ENCODE assay signal across 8 cellular contexts in genomic region chr1:32180186-32181060, GRCh38. TPM values are rescaled to one million over a fixed set of nuclear protein-coding genes. Genes with fewer than 3 reads are reported as not detected.
A peak's percentile ranks its signal among the peaks of the same experiment; 100 is the strongest.
DNase-seq lines count a peak whose midpoint lies in the region; ATAC-seq and TF ChIP-seq lines count a peak whose summit lies in the region.

No MANE protein-coding gene starts in this region.

- H3K4me3 ChIP-seq in BLaER1: peak overlapping the region; percentile 82
- H3K4me3 ChIP-seq in sigmoid colon: peak overlapping the region; percentile 44 to 75 (median 59)

- ATAC-seq in GM21447 (IDR thresholded peaks at IDR 0.05; ENCODE audit: unreplicated experiment): peak; percentile 27
- ATAC-seq in HG03460 (IDR thresholded peaks at IDR 0.05; ENCODE audit: unreplicated experiment): no peak

- 6 to 7% methylated on average over 36 of the region's 36 CpGs for WGBS in sigmoid colon, 2 donors

- H3K9me3 ChIP-seq in BLaER1 (no peaks in the 10 kb centered on the region), sigmoid colon (no peaks in the 10 kb centered on the region)

- H3K27me3 ChIP-seq in BLaER1 (no peaks in the 10 kb centered on the region), sigmoid colon (no peaks in the 10 kb centered on the region)

- H3K4me2 ChIP-seq in BLaER1: peak overlapping the region; percentile 95

- DNase-seq in RPMI7951 (ENCODE audit: low read depth) (peak; percentile 58), astrocyte of the hippocampus (ENCODE audit: low read depth, low spot score) (peak; percentile 79), hypothalamus (lab: John Stamatoyannopoulos, UW) (peak in 33 of 51 donors; percentile 8 to 69 (median 32)), sigmoid colon (peak; percentile 84)
- no peak for DNase-seq in effector CD8-positive, alpha-beta T cell (lab: John Stamatoyannopoulos, UW)

- TF ChIP-seq POLR2A in sigmoid colon (IDR thresholded peaks at IDR 0.05): no peak

- TF ChIP-seq EP300 in sigmoid colon (IDR thresholded peaks at IDR 0.05): no peak

- TF ChIP-seq CTCF in sigmoid colon (IDR thresholded peaks at IDR 0.05): no peak

- H3K4me1 ChIP-seq in BLaER1 (peaks cover 52% of the 10 kb centered on the region), sigmoid colon (peaks cover 0 to 61% (median 54%) of the 10 kb centered on the region in 4 donors)

- peaks cover 54% of the 10 kb centered on the region for H4K20me1 ChIP-seq in BLaER1

- H3K36me3 ChIP-seq in BLaER1: peaks cover 45% of the 10 kb centered on the region
- H3K36me3 ChIP-seq in sigmoid colon: peaks cover 0 to 42% (median 21%) of the 10 kb centered on the region in 4 donors

- intact Hi-C loops in sigmoid colon (cut with DNase I): loop anchor here (1.0 to 2.0 kb wide), 2 partner anchors 42 to 168 kb away; partner anchors contain the start of genes EIF3I, KHDRBS1 and TMEM234

- H3K9ac ChIP-seq in BLaER1: peak overlapping the region; percentile 96

- peak overlapping the region; percentile 90 for H3K27ac ChIP-seq in BLaER1
- H3K27ac ChIP-seq in sigmoid colon: peak overlapping the region; percentile 90 to 95 (median 92)

RNA-seq across cellular contexts. Expression of gene TXLNA, which starts 0.9 kb away (rescaled TPM):
- total RNA-seq in RPMI7951 (2014; rRNA removed; shearing (Covaris generic)): 48.4 and 57.0 TPM in 2 replicates
- total RNA-seq in sigmoid colon: 10 to 100 TPM; 28.9 to 46.7 (median 36.7) TPM
- polyA plus RNA-seq in sigmoid colon: 10 to 100 TPM in 2 of 3 donors, 1 to 10 TPM in 1; 9.0 to 35.4 (median 11.6) TPM

RNA-seq across cellular contexts. Expression of gene CCDC28B, which starts 20.0 kb away (rescaled TPM):
- total RNA-seq in RPMI7951 (2014; rRNA removed; shearing (Covaris generic)): 29.1 and 37.4 TPM in 2 replicates
- 10 to 100 TPM in 1 of 4 donors, 1 to 10 TPM in 3; 3.9 to 15.0 (median 6.9) TPM for total RNA-seq in sigmoid colon
- polyA plus RNA-seq in sigmoid colon: 1 to 10 TPM; 3.7 to 9.3 (median 4.2) TPM

RNA-seq across cellular contexts. Expression of gene IQCC, which starts 25.0 kb away (rescaled TPM):
- 2.9 and 5.6 TPM in 2 replicates for total RNA-seq in RPMI7951 (2014; rRNA removed; shearing (Covaris generic))
- 1 to 10 TPM in 3 of 4 donors, under 1 TPM in 1; 0.81 to 3.9 (median 2.1) TPM for total RNA-seq in sigmoid colon
- polyA plus RNA-seq in sigmoid colon: 1 to 10 TPM in 2 of 3 donors, under 1 TPM in 1; 0.60 to 2.5 (median 1.4) TPM

RNA-seq across cellular contexts. Expression of gene DCDC2B, which starts 28.5 kb away (rescaled TPM):
- total RNA-seq in RPMI7951 (2014; rRNA removed; shearing (Covaris generic)): not detected in 2 replicates
- not detected for total RNA-seq in sigmoid colon
- under 1 TPM in 1 of 3 donors, not detected in 2; 0.04 TPM for polyA plus RNA-seq in sigmoid colon

RNA-seq across cellular contexts. Expression of gene TMEM234, which starts 41.7 kb away (rescaled TPM):
- 14.9 and 16.2 TPM in 2 replicates for total RNA-seq in RPMI7951 (2014; rRNA removed; shearing (Covaris generic))
- 10 to 100 TPM in 2 of 4 donors, 1 to 10 TPM in 2; 6.4 to 20.8 (median 10.1) TPM for total RNA-seq in sigmoid colon
- polyA plus RNA-seq in sigmoid colon: 10 to 100 TPM in 1 of 3 donors, 1 to 10 TPM in 2; 4.4 to 23.1 (median 7.2) TPM
